2 cellular contexts compared by ENCODE assay signal in genomic region chr1:184215274-184215925, GRCh38.
TF ChIP-seq lines count a peak whose summit lies in the region.

No MANE protein-coding gene starts in this region.

TF ChIP-seq in IMR-90, 13 proteins besides CTCF, POLR2A, EP300 and RAD21:
- TF ChIP-seq, protein P1, sequence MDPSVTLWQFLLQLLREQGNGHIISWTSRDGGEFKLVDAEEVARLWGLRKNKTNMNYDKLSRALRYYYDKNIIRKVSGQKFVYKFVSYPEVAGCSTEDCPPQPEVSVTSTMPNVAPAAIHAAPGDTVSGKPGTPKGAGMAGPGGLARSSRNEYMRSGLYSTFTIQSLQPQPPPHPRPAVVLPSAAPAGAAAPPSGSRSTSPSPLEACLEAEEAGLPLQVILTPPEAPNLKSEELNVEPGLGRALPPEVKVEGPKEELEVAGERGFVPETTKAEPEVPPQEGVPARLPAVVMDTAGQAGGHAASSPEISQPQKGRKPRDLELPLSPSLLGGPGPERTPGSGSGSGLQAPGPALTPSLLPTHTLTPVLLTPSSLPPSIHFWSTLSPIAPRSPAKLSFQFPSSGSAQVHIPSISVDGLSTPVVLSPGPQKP (IDR thresholded peaks at IDR 0.05; ENCODE audit: borderline replicate concordance, low read depth, low read length), result no peak
- TF ChIP-seq MXI1 (IDR thresholded peaks at IDR 0.05; ENCODE audit: borderline replicate concordance, low read depth, low read length) (no peak), CEBPB (IDR thresholded peaks at IDR 0.05; ENCODE audit: low read depth, low read length) (no peak), RCOR1 (IDR thresholded peaks at IDR 0.05; ENCODE audit: insufficient replicate concordance, low read length) (no peak), FOS (IDR thresholded peaks at IDR 0.05; ENCODE audit: low read depth, low read length) (no peak)

TF ChIP-seq in SK-N-SH treated with all-trans-retinoic acid at 6 μM for 48 hours, 23 proteins besides CTCF, POLR2A, EP300 and RAD21:
- TF ChIP-seq TSHZ2 (CRISPR knock-in tag; IDR thresholded peaks at IDR 0.05), result peak; percentile 72; the same call in 1 of the 2 replicates
- TF ChIP-seq, protein P2, sequence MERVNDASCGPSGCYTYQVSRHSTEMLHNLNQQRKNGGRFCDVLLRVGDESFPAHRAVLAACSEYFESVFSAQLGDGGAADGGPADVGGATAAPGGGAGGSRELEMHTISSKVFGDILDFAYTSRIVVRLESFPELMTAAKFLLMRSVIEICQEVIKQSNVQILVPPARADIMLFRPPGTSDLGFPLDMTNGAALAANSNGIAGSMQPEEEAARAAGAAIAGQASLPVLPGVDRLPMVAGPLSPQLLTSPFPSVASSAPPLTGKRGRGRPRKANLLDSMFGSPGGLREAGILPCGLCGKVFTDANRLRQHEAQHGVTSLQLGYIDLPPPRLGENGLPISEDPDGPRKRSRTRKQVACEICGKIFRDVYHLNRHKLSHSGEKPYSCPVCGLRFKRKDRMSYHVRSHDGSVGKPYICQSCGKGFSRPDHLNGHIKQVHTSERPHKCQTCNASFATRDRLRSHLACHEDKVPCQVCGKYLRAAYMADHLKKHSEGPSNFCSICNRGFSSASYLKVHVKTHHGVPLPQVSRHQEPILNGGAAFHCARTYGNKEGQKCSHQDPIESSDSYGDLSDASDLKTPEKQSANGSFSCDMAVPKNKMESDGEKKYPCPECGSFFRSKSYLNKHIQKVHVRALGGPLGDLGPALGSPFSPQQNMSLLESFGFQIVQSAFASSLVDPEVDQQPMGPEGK (CRISPR knock-in tag; IDR thresholded peaks at IDR 0.05; ENCODE audit: borderline replicate concordance), result no peak
